1 cellular context compared by ENCODE assay signal in the genomic region with DNA sequence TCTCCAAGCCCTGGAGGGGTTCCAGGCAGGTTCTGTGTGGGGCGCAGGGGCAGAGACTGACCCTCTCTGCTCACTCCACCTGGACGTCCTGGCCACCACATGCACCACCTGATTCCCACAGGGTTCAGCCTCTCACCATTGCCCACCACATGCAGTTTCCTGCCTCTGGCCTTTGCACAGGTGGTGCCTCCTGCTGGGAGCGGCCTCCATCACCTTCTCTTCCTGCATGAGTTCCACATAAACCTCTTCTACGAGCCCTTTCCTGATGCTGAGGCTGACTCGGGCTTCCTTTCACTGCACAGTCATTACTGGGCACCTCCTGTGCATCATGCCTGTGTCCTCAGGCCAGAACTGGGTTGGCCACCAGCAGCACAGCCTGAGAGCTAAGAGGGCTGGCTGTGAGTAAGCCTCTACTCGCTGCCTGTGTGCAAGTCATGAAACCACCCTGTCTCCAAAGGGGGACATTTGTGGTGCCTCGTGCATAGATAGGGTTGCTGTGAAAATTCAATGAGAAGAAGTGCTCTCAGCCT.
TF ChIP-seq lines count a peak whose summit lies in the region.

No MANE protein-coding gene starts in this region.

TF ChIP-seq in GM12878, 131 proteins besides CTCF, POLR2A, EP300 and RAD21:
- TF ChIP-seq, protein P1, sequence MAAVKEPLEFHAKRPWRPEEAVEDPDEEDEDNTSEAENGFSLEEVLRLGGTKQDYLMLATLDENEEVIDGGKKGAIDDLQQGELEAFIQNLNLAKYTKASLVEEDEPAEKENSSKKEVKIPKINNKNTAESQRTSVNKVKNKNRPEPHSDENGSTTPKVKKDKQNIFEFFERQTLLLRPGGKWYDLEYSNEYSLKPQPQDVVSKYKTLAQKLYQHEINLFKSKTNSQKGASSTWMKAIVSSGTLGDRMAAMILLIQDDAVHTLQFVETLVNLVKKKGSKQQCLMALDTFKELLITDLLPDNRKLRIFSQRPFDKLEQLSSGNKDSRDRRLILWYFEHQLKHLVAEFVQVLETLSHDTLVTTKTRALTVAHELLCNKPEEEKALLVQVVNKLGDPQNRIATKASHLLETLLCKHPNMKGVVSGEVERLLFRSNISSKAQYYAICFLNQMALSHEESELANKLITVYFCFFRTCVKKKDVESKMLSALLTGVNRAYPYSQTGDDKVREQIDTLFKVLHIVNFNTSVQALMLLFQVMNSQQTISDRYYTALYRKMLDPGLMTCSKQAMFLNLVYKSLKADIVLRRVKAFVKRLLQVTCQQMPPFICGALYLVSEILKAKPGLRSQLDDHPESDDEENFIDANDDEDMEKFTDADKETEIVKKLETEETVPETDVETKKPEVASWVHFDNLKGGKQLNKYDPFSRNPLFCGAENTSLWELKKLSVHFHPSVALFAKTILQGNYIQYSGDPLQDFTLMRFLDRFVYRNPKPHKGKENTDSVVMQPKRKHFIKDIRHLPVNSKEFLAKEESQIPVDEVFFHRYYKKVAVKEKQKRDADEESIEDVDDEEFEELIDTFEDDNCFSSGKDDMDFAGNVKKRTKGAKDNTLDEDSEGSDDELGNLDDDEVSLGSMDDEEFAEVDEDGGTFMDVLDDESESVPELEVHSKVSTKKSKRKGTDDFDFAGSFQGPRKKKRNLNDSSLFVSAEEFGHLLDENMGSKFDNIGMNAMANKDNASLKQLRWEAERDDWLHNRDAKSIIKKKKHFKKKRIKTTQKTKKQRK (IDR thresholded peaks at IDR 0.05; ENCODE audit: low read depth, low read length): no peak
- TF ChIP-seq, protein P2, sequence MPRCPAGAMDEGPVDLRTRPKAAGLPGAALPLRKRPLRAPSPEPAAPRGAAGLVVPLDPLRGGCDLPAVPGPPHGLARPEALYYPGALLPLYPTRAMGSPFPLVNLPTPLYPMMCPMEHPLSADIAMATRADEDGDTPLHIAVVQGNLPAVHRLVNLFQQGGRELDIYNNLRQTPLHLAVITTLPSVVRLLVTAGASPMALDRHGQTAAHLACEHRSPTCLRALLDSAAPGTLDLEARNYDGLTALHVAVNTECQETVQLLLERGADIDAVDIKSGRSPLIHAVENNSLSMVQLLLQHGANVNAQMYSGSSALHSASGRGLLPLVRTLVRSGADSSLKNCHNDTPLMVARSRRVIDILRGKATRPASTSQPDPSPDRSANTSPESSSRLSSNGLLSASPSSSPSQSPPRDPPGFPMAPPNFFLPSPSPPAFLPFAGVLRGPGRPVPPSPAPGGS (IDR thresholded peaks at IDR 0.05; ENCODE audit: borderline replicate concordance, insufficient read depth, low read depth, low read length, poor library complexity, severe bottlenecking): peak; percentile 31
